Comparison of ENCODE assay signal across 8 cellular contexts in genomic region chr7:42932861-42933591, GRCh38. TPM values are rescaled to one million over a fixed set of nuclear protein-coding genes. Genes with fewer than 3 reads are reported as not detected.
DNase-seq lines count a peak whose midpoint lies in the region; ATAC-seq and TF ChIP-seq lines count a peak whose summit lies in the region.

No MANE protein-coding gene starts in this region.

- H3K4me1 Mint-ChIP-seq in activated T-cell treated with anti-CD3 and anti-CD28 coated beads, Interleukin-2, amount 50 U/mL, for 4 hours (ENCODE audit: low read depth) = peaks cover 51% of the 10 kb centered on the region

- H3K27me3 ChIP-seq in PC-3 (ENCODE audit: low read length) (no peaks in the 10 kb centered on the region), duodenal mucosa (ENCODE audit: control insufficient read depth in 1 of 2, insufficient read depth in 2 of 2, low read length in 2 of 2) (no peaks in the 10 kb centered on the region)

- H3K9ac ChIP-seq in PC-3 (ENCODE audit: low read length) = peak overlapping the region; percentile 96
- peak overlapping the region; percentile 81 to 98 for H3K9ac ChIP-seq in duodenal mucosa (ENCODE audit: low read depth in 1 of 2, low read length in 2 of 2)

- H3K4me3 Mint-ChIP-seq in activated T-cell treated with anti-CD3 and anti-CD28 coated beads, Interleukin-2, amount 50 U/mL, for 4 hours = peak overlapping the region; percentile 100

- no peaks in the 10 kb centered on the region for H3K9me2 ChIP-seq in PC-3 (replicated peaks; ENCODE audit: low read length)

- CTCF ChIA-PET in PC-3 (lab: Charles Lee) = interaction anchor here (0.6 to 1.7 kb wide), 4 partner anchors 46 to 992 kb away, joined by 3 to 9 read pairs (median 4); partner anchors contain the start of gene STK17A

- H2AFZ ChIP-seq in PC-3 (ENCODE audit: low read length) = peak overlapping the region; percentile 64

- H3K4me3 ChIP-seq in PC-3 (ENCODE audit: low read length) (peak overlapping the region; percentile 96), duodenal mucosa (ENCODE audit: low read depth in 1 of 2, low read length in 2 of 2) (peak overlapping the region; percentile 98 to 99), mucosa of descending colon (peak overlapping the region; percentile 83)

- peaks cover 21% of the 10 kb centered on the region for H3K4me1 ChIP-seq in PC-3 (ENCODE audit: insufficient read depth, low read length)
- peaks cover 32 to 41% of the 10 kb centered on the region in 2 donors for H3K4me1 ChIP-seq in duodenal mucosa (ENCODE audit: control insufficient read depth in 1 of 2, insufficient read depth in 2 of 2, low read length in 2 of 2)
- H3K4me1 ChIP-seq in mucosa of descending colon (ENCODE audit: low read depth) = peaks cover 35% of the 10 kb centered on the region

- peaks cover 29% of the 10 kb centered on the region for H3K36me3 Mint-ChIP-seq in activated T-cell treated with anti-CD3 and anti-CD28 coated beads, Interleukin-2, amount 50 U/mL, for 4 hours (ENCODE audit: insufficient read depth)

- TF ChIP-seq CTCF in PC-3 (conservative IDR thresholded peaks at IDR 0.05; ENCODE audit: low read depth, low read length) (no peak), mucosa of descending colon (IDR thresholded peaks at IDR 0.05) (no peak)

- 0 out of 2 replicates have a peak overlapping the region, but pooled peaks have one; percentile 2 for H3K27ac ChIP-seq in PC-3 (ENCODE audit: low read length)
- peak overlapping the region; percentile 50 for H3K27ac ChIP-seq in duodenal mucosa (ENCODE audit: low read depth, low read length)

- H3K9me3 Mint-ChIP-seq in activated T-cell treated with anti-CD3 and anti-CD28 coated beads, Interleukin-2, amount 50 U/mL, for 4 hours = no peaks in the 10 kb centered on the region

- H3K9me3 ChIP-seq in PC-3 (ENCODE audit: low read length) (no peaks in the 10 kb centered on the region), duodenal mucosa (ENCODE audit: control insufficient read depth in 1 of 2, low read length in 2 of 2) (no peaks in the 10 kb centered on the region), mucosa of descending colon (no peaks in the 10 kb centered on the region)

- H3K36me3 ChIP-seq in PC-3 (ENCODE audit: low read depth, low read length) = peaks cover 31% of the 10 kb centered on the region; the same call in 1 of the 2 replicates
- H3K36me3 ChIP-seq in duodenal mucosa (ENCODE audit: control insufficient read depth in 1 of 2, insufficient read depth in 2 of 2, low read length in 2 of 2) = peaks cover 19 to 27% of the 10 kb centered on the region in 2 donors
- no peaks in the 10 kb centered on the region for H3K36me3 ChIP-seq in mucosa of descending colon (ENCODE audit: low read depth)

- POLR2A ChIA-PET in PC-3 (lab: Charles Lee; ENCODE audit: unreplicated experiment) = interaction anchor here (0.6 to 0.8 kb wide), 5 partner anchors 16 to 650 kb away, joined by 3 to 7 read pairs (median 4); partner anchors contain the start of gene STK17A

- no peak for ATAC-seq in activated T-cell treated with anti-CD3 and anti-CD28 coated beads, Interleukin-2, amount 50 U/mL, for 4 hours
- ATAC-seq in PC-3 (peak; percentile 54), mucosa of descending colon (peak; percentile 38), HG02588 (IDR thresholded peaks at IDR 0.05; ENCODE audit: unreplicated experiment) (no peak), HG02763 (IDR thresholded peaks at IDR 0.05; ENCODE audit: unreplicated experiment) (no peak), GM21576 (IDR thresholded peaks at IDR 0.05; ENCODE audit: unreplicated experiment) (no peak)

- H4K20me1 ChIP-seq in PC-3 (ENCODE audit: low read length) = peaks cover 37% of the 10 kb centered on the region

- intact Hi-C loops in PC-3 (cut with micrococcal nuclease) = loop anchor here (2.0 to 10.0 kb wide), 4 partner anchors 20 to 991 kb away; partner anchors contain the start of genes C7orf25 and COA1
- intact Hi-C loops in mucosa of descending colon (cut with DNase I, micrococcal nuclease) = no loop called here

- H3F3A ChIP-seq in PC-3 (ENCODE audit: low read length, unreplicated experiment) = no peaks in the 10 kb centered on the region

- BruUV-seq in PC-3 (replicated peaks; lab: Mats Ljungman, UMichigan) = no TSS peak

- peaks cover 71% of the 10 kb centered on the region for H3K79me2 ChIP-seq in PC-3 (ENCODE audit: low read length)

- DNase-seq in activated T-cell treated with anti-CD3 and anti-CD28 coated beads, Interleukin-2, amount 50 U/mL, for 4 hours = no peak
- no peak for DNase-seq in activated T-cell treated with anti-CD3 and anti-CD28 coated beads, Interleukin-2, amount 50 U/mL, for 48 hours
- DNase-seq in PC-3 = peak; percentile 33
- DNase-seq in mucosa of descending colon = peak in 1 of 3 donors; percentile 25

- H3K27me3 Mint-ChIP-seq in activated T-cell treated with anti-CD3 and anti-CD28 coated beads, Interleukin-2, amount 50 U/mL, for 4 hours (ENCODE audit: low read depth) = no peaks in the 10 kb centered on the region

- peak overlapping the region; percentile 88 for H3K4me2 ChIP-seq in PC-3 (ENCODE audit: low read length)

RNA-seq across cellular contexts. Expression of gene MRPL32, which starts 0.8 kb away (rescaled TPM):
- 100 to 1,000 TPM in 2 of 3 donors, 10 to 100 TPM in 1; 91.2 to 119 (median 106) TPM for total RNA-seq in activated T-cell treated with anti-CD3 and anti-CD28 coated beads, Interleukin-2, amount 50 U/mL, for 4 hours
- 75.4 and 104 TPM in 2 replicates for total RNA-seq in PC-3 (2014; rRNA removed)
- 10 to 100 TPM; 32.2 to 44.4 (median 44.1) TPM for total RNA-seq in mucosa of descending colon

RNA-seq across cellular contexts. Expression of gene PSMA2, which starts 1.1 kb away (rescaled TPM):
- 100 to 1,000 TPM; 224 to 252 (median 240) TPM for total RNA-seq in activated T-cell treated with anti-CD3 and anti-CD28 coated beads, Interleukin-2, amount 50 U/mL, for 4 hours
- 69.7 and 85.6 TPM in 2 replicates for total RNA-seq in PC-3 (2014; rRNA removed)
- 10 to 100 TPM; 39.1 to 73.1 (median 61.0) TPM for total RNA-seq in mucosa of descending colon

RNA-seq across cellular contexts. Expression of gene C7orf25, which starts 21.2 kb away (rescaled TPM):
- total RNA-seq in activated T-cell treated with anti-CD3 and anti-CD28 coated beads, Interleukin-2, amount 50 U/mL, for 4 hours = 1 to 10 TPM; 1.5 to 3.0 (median 1.9) TPM
- total RNA-seq in PC-3 (2014; rRNA removed) = 2.5 and 3.2 TPM in 2 replicates
- 1 to 10 TPM; 3.4 to 5.4 (median 4.3) TPM for total RNA-seq in mucosa of descending colon

Comparison
In these comparisons a context has a peak if more than half of its experiments do, and no peak if none do; other contexts are left out.
1. ATAC-seq: peak in PC-3 (single experiment) and mucosa of descending colon (single experiment); none in activated T-cell treated with anti-CD3 and anti-CD28 coated beads, Interleukin-2, amount 50 U/mL, for 4 hours (0 of 2), HG02588 (single experiment), HG02763 (single experiment) and GM21576 (single experiment).
2. Peak in every context shown above with its lines, with median percentiles within 50 percentile points of each other: H3K4me3 ChIP-seq.